In the genomic region with DNA sequence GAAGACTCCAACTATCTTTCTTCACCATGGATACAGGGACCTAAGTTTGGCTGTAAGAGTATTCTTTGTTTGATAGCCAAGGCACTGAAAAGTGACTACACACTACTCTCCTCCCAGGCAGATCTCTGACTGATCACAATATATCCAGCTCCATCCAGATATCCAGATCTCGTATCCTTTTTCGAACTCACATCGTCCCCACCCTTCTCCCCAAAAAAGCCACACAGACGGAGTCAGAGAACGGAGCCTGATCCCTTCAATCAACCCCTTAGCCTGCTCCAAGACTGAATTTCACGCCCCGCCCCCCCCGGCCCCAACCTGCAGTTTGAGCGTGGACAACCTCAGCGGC, we compare ENCODE assay signal across 8 cellular contexts. TPM values are rescaled to one million over a fixed set of nuclear protein-coding genes. Genes with fewer than 3 reads are reported as not detected.
DNase-seq lines count a peak whose midpoint lies in the region; ATAC-seq and TF ChIP-seq lines count a peak whose summit lies in the region.

No MANE protein-coding gene starts in this region.

- peak overlapping the region; percentile 92 for H3K27ac Mint-ChIP-seq in osteocyte (ENCODE audit: unreplicated experiment)

- peak overlapping the region; percentile 93 for H3K4me3 Mint-ChIP-seq in osteocyte (ENCODE audit: unreplicated experiment)

- no peaks in the 10 kb centered on the region for H3K27me3 Mint-ChIP-seq in osteocyte (ENCODE audit: unreplicated experiment)

- H3K4me1 Mint-ChIP-seq in osteocyte (ENCODE audit: unreplicated experiment): peaks cover 21% of the 10 kb centered on the region

- H3K9me3 Mint-ChIP-seq in osteocyte (ENCODE audit: unreplicated experiment): peaks cover 11% of the 10 kb centered on the region

- TF ChIP-seq CTCF in osteocyte (IDR thresholded peaks at IDR 0.05): no peak

- DNase-seq in RPMI7951 (ENCODE audit: low read depth): peak; percentile 8
- DNase-seq in osteocyte (ENCODE audit: extremely low spot score, unreplicated experiment): no peak
- no peak for DNase-seq in NCI-H2029 (lab: John Stamatoyannopoulos, UW)
- DNase-seq in NCI-H2081 (lab: John Stamatoyannopoulos, UW): no peak
- DNase-seq in NCI-H345 (lab: John Stamatoyannopoulos, UW): no peak

- peaks cover 13% of the 10 kb centered on the region for H3K36me3 Mint-ChIP-seq in osteocyte (ENCODE audit: unreplicated experiment)

- ATAC-seq in GM19351 (IDR thresholded peaks at IDR 0.05; ENCODE audit: unreplicated experiment) (peak; percentile 2), esophagus mucosa (peak; percentile 9), GM18858 (IDR thresholded peaks at IDR 0.05; ENCODE audit: unreplicated experiment) (no peak)

RNA-seq across cellular contexts. Expression of a gene that starts 0.5 kb away (rescaled TPM):
- 13.5 and 17.3 TPM in 2 replicates for total RNA-seq in RPMI7951 (2014; rRNA removed; shearing (Covaris generic))
- total RNA-seq in esophagus mucosa (9.0 TPM), osteocyte (24.2 and 24.6 TPM in 2 replicates)

RNA-seq across cellular contexts. Expression of a gene that starts 0.6 kb away (rescaled TPM):
- 70.1 and 72.8 TPM in 2 replicates for total RNA-seq in RPMI7951 (2014; rRNA removed; shearing (Covaris generic))
- total RNA-seq in esophagus mucosa (11.2 TPM), osteocyte (12.8 and 16.9 TPM in 2 replicates)

RNA-seq across cellular contexts. Expression of a gene that starts 14.5 kb away (rescaled TPM):
- 0.24 and 0.59 TPM in 2 replicates for total RNA-seq in RPMI7951 (2014; rRNA removed; shearing (Covaris generic))
- total RNA-seq in esophagus mucosa (not detected), osteocyte (0.48 and 0.65 TPM in 2 replicates)
